16 cellular contexts compared by ENCODE assay signal in genomic region chr5:97102010-97102470, GRCh38.
DNase-seq lines count a peak whose midpoint lies in the region; ATAC-seq lines count a peak whose summit lies in the region.
"Had no signal": no experiment of that assay in that cellular context is flagged by ENCODE, and none has a peak within 500 bp of the region (broad histone marks: within the 10 kb centered on the region; RNA-seq: fewer than 3 reads in every experiment).

No MANE protein-coding gene starts in this region.

- ATAC-seq in GM18520 (IDR thresholded peaks at IDR 0.05; ENCODE audit: unreplicated experiment), result no peak
- no peak for ATAC-seq in HG03159 (IDR thresholded peaks at IDR 0.05; ENCODE audit: unreplicated experiment)
- ATAC-seq: activated T-cell treated with anti-CD3 and anti-CD28 coated beads, Interleukin-2, amount 50 U/mL, for 72 hours; K562; stimulated activated memory B cell treated with anti-CD40 and anti-IgM and Interleukin-4, amounts not matched to agents 10 μg/mL and 1 μg/mL and 100 μg/mL, for 72 hours had no signal

- H3K27ac ChIP-seq in substantia nigra (ENCODE audit: low read depth, low read length, poor library complexity, severe bottlenecking), result peak overlapping the region; percentile 81
- H3K27ac ChIP-seq: C4-2B, Peyer's patch, VCaP had no signal

- peak; percentile 2 for DNase-seq in NCI-H2171 treated with DMSO at 0.1 percent for 48 hours (lab: John Stamatoyannopoulos, UW)
- DNase-seq in NCI-H2171 (lab: John Stamatoyannopoulos, UW), result no peak
- DNase-seq in T1000 (lab: John Stamatoyannopoulos, UW), result peak; percentile 57
- peak; percentile 47 for DNase-seq in iPS-NIHi7 (ENCODE audit: extremely low spot score)
- peak in 3 of 49 donors; percentile 9 to 21 (median 10) for DNase-seq in substantia nigra (lab: John Stamatoyannopoulos, UW)
- no peak for DNase-seq in MV-4-11 (lab: John Stamatoyannopoulos, UW)
- DNase-seq: activated CD4-positive, alpha-beta memory T cell treated with anti-CD3 and anti-CD28 coated beads, Interleukin-2, amount 10 ng/mL, durations not matched to agents 7 days and 5 days; activated naive CD8-positive, alpha-beta T cell treated with anti-CD3 and anti-CD28 coated beads, Interleukin-2, amount 10 ng/mL, durations not matched to agents 7 days and 5 days; activated T-cell treated with anti-CD3 and anti-CD28 coated beads, Interleukin-2, amount 50 U/mL, for 72 hours; Peyer's patch had no signal

Comparison
In these comparisons a context has a peak if more than half of its experiments do, and no peak if none do; other contexts are left out.
1. DNase-seq: peak in NCI-H2171 treated with DMSO at 0.1 percent for 48 hours (single experiment), T1000 (single experiment) and iPS-NIHi7 (single experiment); none in NCI-H2171 (single experiment) and MV-4-11 (single experiment).